Comparison of ENCODE assay signal across 30 cellular contexts in genomic region chr10:88317099-88317498, GRCh38.
"Had no signal": no experiment of that assay in that cellular context is flagged by ENCODE, and none has a peak within 500 bp of the region (broad histone marks: within the 10 kb centered on the region; RNA-seq: fewer than 3 reads in every experiment).

No MANE protein-coding gene starts in this region.

- ATAC-seq: activated CD4-positive, CD25-positive, alpha-beta regulatory T cell treated with anti-CD3 and anti-CD28 coated beads, Interleukin-2, amount 50 U/mL, for 24 hours; activated CD8-positive, alpha-beta T cell treated with anti-CD3 and anti-CD28 coated beads for 36 hours; activated naive CD8-positive, alpha-beta T cell treated with anti-CD3 and anti-CD28 coated beads, Interleukin-2, amount 50 U/mL, for 24 hours; activated T-cell treated with anti-CD3 and anti-CD28 coated beads, Interleukin-2, amount 50 U/mL, for 4 hours; activated T-helper 17 cell treated with anti-CD3 and anti-CD28 coated beads, Interleukin-2, amount 50 U/mL, for 72 hours; body of pancreas; T-helper 17 cell had no signal

- H3K36me3 ChIP-seq: adrenal gland, esophagus squamous epithelium, WERI-Rb-1 had no signal

- H3K4me1 ChIP-seq: adrenal gland, body of pancreas, esophagus squamous epithelium had no signal

- DNase-seq: activated B cell treated with CpG ODN at 0.5 μM for 24 hours; activated CD4-positive, alpha-beta T cell treated with anti-CD3 and anti-CD28 coated beads for 48 hours; activated CD4-positive, alpha-beta T cell treated with anti-CD3 and anti-CD28 coated beads, Interleukin-2, amount 50 U/mL, for 1 hour; activated CD4-positive, alpha-beta T cell treated with anti-CD3 and anti-CD28 coated beads, Interleukin-2, amount 50 U/mL, for 48 hours; activated CD8-positive, alpha-beta memory T cell treated with anti-CD3 and anti-CD28 coated beads for 24 hours; activated CD8-positive, alpha-beta T cell treated with anti-CD3 and anti-CD28 coated beads for 36 hours; activated effector memory CD4-positive, alpha-beta T cell treated with anti-CD3 and anti-CD28 coated beads, Interleukin-2, amount 50 U/mL, for 16 hours; activated naive CD4-positive, alpha-beta T cell treated with anti-CD3 and anti-CD28 coated beads for 36 hours; activated naive CD8-positive, alpha-beta T cell treated with anti-CD3 and anti-CD28 coated beads for 36 hours; activated naive CD8-positive, alpha-beta T cell treated with anti-CD3 and anti-CD28 coated beads, Interleukin-2, amount 50 U/mL, for 24 hours; activated T-cell treated with anti-CD3 and anti-CD28 coated beads, Interleukin-2, amount 50 U/mL, for 4 hours; adrenal gland; amygdala; aorta; body of pancreas; caudate nucleus; cortex of kidney; dermis blood vessel endothelial cell; effector CD4-positive, alpha-beta T cell; esophagus squamous epithelium; foreskin melanocyte; head of caudate nucleus; T-helper 17 cell; T1000; WERI-Rb-1 had no signal

- H3K4me3 ChIP-seq: adrenal gland, body of pancreas, esophagus squamous epithelium had no signal

- H3K27ac ChIP-seq: adrenal gland, body of pancreas, epithelial cell of prostate, esophagus squamous epithelium, WERI-Rb-1 had no signal

- H3K9me3 ChIP-seq: body of pancreas had no signal

- FAIRE-seq: colon, endothelial cell of umbilical vein had no signal

- H3K27me3 ChIP-seq: adrenal gland, body of pancreas, esophagus squamous epithelium had no signal
